ENCODE assay signal across 12 cellular contexts in genomic region chr3:174438501-174439156, GRCh38.
DNase-seq lines count a peak whose midpoint lies in the region; TF ChIP-seq lines count a peak whose summit lies in the region.
"Had no signal": no experiment of that assay in that cellular context is flagged by ENCODE, and none has a peak within 500 bp of the region (broad histone marks: within the 10 kb centered on the region; RNA-seq: fewer than 3 reads in every experiment).

No MANE protein-coding gene starts in this region.

- no peaks in the 10 kb centered on the region for H3K9me3 Mint-ChIP-seq in osteocyte (ENCODE audit: unreplicated experiment)
- H3K9me3 Mint-ChIP-seq: activated CD4-positive, alpha-beta memory T cell treated with anti-CD3 and anti-CD28 coated beads for 36 hours had no signal

- H3K4me3 ChIP-seq in AG04450 (ENCODE audit: low read depth, low read length) (peak overlapping the region; percentile 39; the same call in 1 of the 2 replicates), MG63 (peak overlapping the region; percentile 26), fibroblast of lung (replicated peaks in 1 of 4; ENCODE audit: control extremely low read depth in 1 of 4, insufficient read depth in 1 of 4, low read depth in 3 of 4, low read length in 4 of 4) (peak overlapping the region in 3 of 4 experiments; percentile 50 to 85 (median 70))

- peak overlapping the region; percentile 99 for H3K27ac Mint-ChIP-seq in osteocyte (ENCODE audit: unreplicated experiment)
- H3K27ac Mint-ChIP-seq: activated CD4-positive, alpha-beta memory T cell treated with anti-CD3 and anti-CD28 coated beads for 36 hours had no signal

- H3K27me3 ChIP-seq in AG04450 (ENCODE audit: control insufficient read depth, insufficient read depth, low read length) (no peaks in the 10 kb centered on the region), MG63 (no peaks in the 10 kb centered on the region), fibroblast of lung (ENCODE audit: control insufficient read depth, insufficient read depth, low read length) (no peaks in the 10 kb centered on the region)

- H2AFZ ChIP-seq in fibroblast of lung (ENCODE audit: low read length) = no peak overlapping the region

- H3K9ac ChIP-seq in fibroblast of lung (ENCODE audit: insufficient read depth, low read length) = no peak overlapping the region

- H3K4me1 Mint-ChIP-seq in osteocyte (ENCODE audit: unreplicated experiment) = peaks cover 23% of the 10 kb centered on the region

- CTCF ChIA-PET in AG04450 (lab: Charles Lee) = interaction anchor here (1.6 kb wide), 1 partner anchor 313 kb away, joined by 4 read pairs; no protein-coding TSS in a partner anchor

- H4K20me1 ChIP-seq in fibroblast of lung (ENCODE audit: control insufficient read depth, extremely low read depth, insufficient read depth, low read length) = no peaks in the 10 kb centered on the region

- peak overlapping the region; percentile 91 for H3K4me3 Mint-ChIP-seq in osteocyte (ENCODE audit: unreplicated experiment)
- H3K4me3 Mint-ChIP-seq: activated CD4-positive, alpha-beta memory T cell treated with anti-CD3 and anti-CD28 coated beads for 36 hours had no signal

- H3K36me3 Mint-ChIP-seq in osteocyte (ENCODE audit: unreplicated experiment) = no peaks in the 10 kb centered on the region
- H3K36me3 Mint-ChIP-seq: activated CD4-positive, alpha-beta memory T cell treated with anti-CD3 and anti-CD28 coated beads for 36 hours had no signal

- H3K79me2 ChIP-seq in fibroblast of lung (ENCODE audit: control insufficient read depth, insufficient read depth, low read length) = peaks cover 10% of the 10 kb centered on the region

- peak overlapping the region; percentile 99 for H3K27ac ChIP-seq in AG04450 (ENCODE audit: low read depth, low read length)
- peak overlapping the region; percentile 99 for H3K27ac ChIP-seq in fibroblast of lung (ENCODE audit: insufficient read depth, low read length)

- H3K4me1 ChIP-seq in fibroblast of lung (ENCODE audit: control insufficient read depth, extremely low read depth, insufficient read depth, low read length) = peaks cover 7% of the 10 kb centered on the region

- H3K36me3 ChIP-seq in MG63 = peaks cover 4% of the 10 kb centered on the region
- no peaks in the 10 kb centered on the region for H3K36me3 ChIP-seq in fibroblast of lung (ENCODE audit: control insufficient read depth, insufficient read depth, low read length)

- POLR2A ChIA-PET in AG04450 (lab: Yijun Ruan, JAX) = interaction anchor here (1.1 kb wide), 2 partner anchors 75 to 564 kb away, joined by 3 read pairs; no protein-coding TSS in a partner anchor

- no peak for TF ChIP-seq CTCF in AG04450 (IDR thresholded peaks at IDR 0.05; ENCODE audit: low read depth, low read length)
- TF ChIP-seq CTCF in fibroblast of lung (conservative IDR thresholded peaks at IDR 0.05 in 1 of 2, IDR thresholded peaks at IDR 0.05 in 1 of 2; ENCODE audit: low read depth in 1 of 2, low read length in 2 of 2) = no peak
- no peak for TF ChIP-seq CTCF in osteocyte (IDR thresholded peaks at IDR 0.05)

- H3K27me3 Mint-ChIP-seq in osteocyte (ENCODE audit: unreplicated experiment) = no peaks in the 10 kb centered on the region

- H3K9me3 ChIP-seq in AG04450 (ENCODE audit: control insufficient read depth, insufficient read depth, low read length) (no peaks in the 10 kb centered on the region), MG63 (0 out of 2 replicates have a peak, but pooled peaks cover 3% of the 10 kb centered on the region), fibroblast of lung (ENCODE audit: control insufficient read depth, insufficient read depth, low read depth, low read length) (no peaks in the 10 kb centered on the region)

- H3K4me2 ChIP-seq in fibroblast of lung (ENCODE audit: extremely low read depth, insufficient read depth, low read length) = peak overlapping the region; percentile 85

- DNase-seq in AG04450 (ENCODE audit: low read depth, low spot score) (no peak), MG63 (no peak), fibroblast of lung (ENCODE audit: low read depth in 2 of 2) (peak; percentile 24 to 38), osteocyte (ENCODE audit: extremely low spot score, unreplicated experiment) (no peak), cerebellum (ENCODE audit: low spot score) (no peak), GF-D8 (lab: John Stamatoyannopoulos, UW) (no peak), dedifferentiated amniotic fluid mesenchymal stem cell (ENCODE audit: extremely low spot score) (no peak)
- DNase-seq in stimulated activated CD4-positive, alpha-beta T cell treated with anti-CD3 and anti-CD28 coated beads, Interleukin-2, amount 100 ng/mL, for 24 hours = no peak
- DNase-seq: activated CD4-positive, alpha-beta memory T cell treated with anti-CD3 and anti-CD28 coated beads for 36 hours; aorta; NCI-H1694 treated with DMSO at 0.1 percent for 48 hours; RPMI8226 had no signal

Comparison
In these comparisons a context has a peak if more than half of its experiments do, and no peak if none do; other contexts are left out.
1. DNase-seq: peak in fibroblast of lung (2 of 2); none in AG04450 (single experiment), MG63 (single experiment), osteocyte (single experiment), cerebellum (single experiment), GF-D8 (single experiment), dedifferentiated amniotic fluid mesenchymal stem cell (single experiment) and stimulated activated CD4-positive, alpha-beta T cell treated with anti-CD3 and anti-CD28 coated beads, Interleukin-2, amount 100 ng/mL, for 24 hours (0 of 2).
2. Peak in every context shown above with its lines, with median percentiles within 50 percentile points of each other: H3K4me3 ChIP-seq.